Comparison of ENCODE assay signal across 10 cellular contexts in genomic region chr19:19261350-19262189, GRCh38. TPM values are rescaled to one million over a fixed set of nuclear protein-coding genes. Genes with fewer than 3 reads are reported as not detected.
DNase-seq lines count a peak whose midpoint lies in the region; ATAC-seq and TF ChIP-seq lines count a peak whose summit lies in the region.
"Had no signal": no experiment of that assay in that cellular context is flagged by ENCODE, and none has a peak within 500 bp of the region (broad histone marks: within the 10 kb centered on the region; RNA-seq: fewer than 3 reads in every experiment).

No MANE protein-coding gene starts in this region.

- H3K27ac ChIP-seq in ectodermal cell (ENCODE audit: insufficient read depth, low read depth, low read length, poor library complexity, severe bottlenecking) = no peak overlapping the region

- H3K36me3 ChIP-seq in ES-I3 (ENCODE audit: insufficient read depth, low read length) = no peaks in the 10 kb centered on the region; the same call in 1 of the 2 replicates
- no peaks in the 10 kb centered on the region for H3K36me3 ChIP-seq in ectodermal cell (ENCODE audit: control insufficient read depth, insufficient read depth, low read length)

- H3K9me3 Mint-ChIP-seq in osteocyte (ENCODE audit: unreplicated experiment) = no peaks in the 10 kb centered on the region

- TF ChIP-seq CTCF in osteocyte (IDR thresholded peaks at IDR 0.05) = no peak

- H3K27me3 Mint-ChIP-seq in osteocyte (ENCODE audit: unreplicated experiment) = peaks cover 28% of the 10 kb centered on the region

- H3K27me3 ChIP-seq in ectodermal cell (ENCODE audit: control insufficient read depth, insufficient read depth, low read length, poor library complexity, severe bottlenecking) = peaks cover 27% of the 10 kb centered on the region

- H3K9ac ChIP-seq in ES-I3 (ENCODE audit: low read depth, low read length) = peak overlapping the region; percentile 41

- H3K36me3 Mint-ChIP-seq in osteocyte (ENCODE audit: unreplicated experiment) = no peaks in the 10 kb centered on the region

- no peaks in the 10 kb centered on the region; the same call in 1 of the 2 replicates for H3K4me1 ChIP-seq in ES-I3 (ENCODE audit: insufficient read depth, low read length)
- peaks cover 11% of the 10 kb centered on the region for H3K4me1 ChIP-seq in ectodermal cell (ENCODE audit: control insufficient read depth, insufficient read depth, low read length)

- H3K4me3 Mint-ChIP-seq in osteocyte (ENCODE audit: unreplicated experiment) = peak overlapping the region; percentile 51

- ATAC-seq in GM18498 (IDR thresholded peaks at IDR 0.05; ENCODE audit: unreplicated experiment) (no peak), HG02852 (IDR thresholded peaks at IDR 0.05; ENCODE audit: unreplicated experiment) (no peak)

- peak; percentile 52 for DNase-seq in NCI-H2227 (lab: John Stamatoyannopoulos, UW; ENCODE audit: unreplicated experiment)
- DNase-seq in osteocyte (ENCODE audit: extremely low spot score, unreplicated experiment) = no peak
- no peak for DNase-seq in NCI-H1092 treated with DMSO at 0.1 percent for 48 hours (lab: John Stamatoyannopoulos, UW)
- no peak for DNase-seq in DMS114 treated with DMSO at 0.1 percent for 48 hours (lab: John Stamatoyannopoulos, UW; ENCODE audit: unreplicated experiment)
- DNase-seq: kidney glomerular epithelial cell had no signal

- H3K27ac Mint-ChIP-seq in osteocyte (ENCODE audit: unreplicated experiment) = no peak overlapping the region

- peak overlapping the region; percentile 52 for H3K4me3 ChIP-seq in ectodermal cell (ENCODE audit: insufficient read depth, low read depth, low read length)

- 1 to 2% methylated on average over 49 to 50 of the region's 52 CpGs for WGBS in ectodermal cell, 2 experiments

- H3K9me3 ChIP-seq in ES-I3 (ENCODE audit: control insufficient read depth, insufficient read depth, low read length) = no peaks in the 10 kb centered on the region
- H3K9me3 ChIP-seq in ectodermal cell (ENCODE audit: control insufficient read depth, low read length) = no peaks in the 10 kb centered on the region

- H3K4me1 Mint-ChIP-seq in osteocyte (ENCODE audit: unreplicated experiment) = peaks cover 9% of the 10 kb centered on the region

RNA-seq across cellular contexts. Expression of gene TM6SF2, which starts 11.5 kb away (rescaled TPM):
- 8.0 TPM for polyA plus RNA-seq in ectodermal cell (2013, experiment 1 of 4)
- polyA plus RNA-seq in ectodermal cell (2013, experiment 2 of 4) = 6.2 TPM
- 8.7 TPM for polyA plus RNA-seq in ectodermal cell (2013, experiment 3 of 4)
- polyA plus RNA-seq in ectodermal cell (2013, experiment 4 of 4) = 8.7 TPM
- total RNA-seq in osteocyte = 1.3 and 1.6 TPM in 2 replicates
- total RNA-seq: M059J had no signal

RNA-seq across cellular contexts. Expression of gene NCAN, which starts 49.8 kb away (rescaled TPM):
- polyA plus RNA-seq in ectodermal cell (2013, experiment 1 of 4) = 16.0 TPM
- 17.3 TPM for polyA plus RNA-seq in ectodermal cell (2013, experiment 2 of 4)
- 11.9 TPM for polyA plus RNA-seq in ectodermal cell (2013, experiment 3 of 4)
- polyA plus RNA-seq in ectodermal cell (2013, experiment 4 of 4) = 16.5 TPM
- not detected in 2 replicates for total RNA-seq in osteocyte
- total RNA-seq: M059J had no signal

RNA-seq across cellular contexts. Expression of gene NR2C2AP, which starts 58.4 kb away (rescaled TPM):
- 12.8 TPM for polyA plus RNA-seq in ectodermal cell (2013, experiment 1 of 4)
- 9.9 TPM for polyA plus RNA-seq in ectodermal cell (2013, experiment 2 of 4)
- polyA plus RNA-seq in ectodermal cell (2013, experiment 3 of 4) = 7.7 TPM
- 9.3 TPM for polyA plus RNA-seq in ectodermal cell (2013, experiment 4 of 4)
- 11.6 and 11.7 TPM in 2 replicates for total RNA-seq in osteocyte

RNA-seq across cellular contexts. Expression of gene SUGP1, which starts 58.7 kb away (rescaled TPM):
- 87.3 TPM for polyA plus RNA-seq in ectodermal cell (2013, experiment 1 of 4)
- polyA plus RNA-seq in ectodermal cell (2013, experiment 2 of 4) = 84.6 TPM
- polyA plus RNA-seq in ectodermal cell (2013, experiment 3 of 4) = 65.2 TPM
- 71.9 TPM for polyA plus RNA-seq in ectodermal cell (2013, experiment 4 of 4)
- 61.9 and 71.7 TPM in 2 replicates for total RNA-seq in osteocyte

RNA-seq across cellular contexts. Expression of gene MAU2, which starts 59.1 kb away (rescaled TPM):
- polyA plus RNA-seq in ectodermal cell (2013, experiment 1 of 4) = 45.2 TPM
- 48.8 TPM for polyA plus RNA-seq in ectodermal cell (2013, experiment 2 of 4)
- polyA plus RNA-seq in ectodermal cell (2013, experiment 3 of 4) = 36.3 TPM
- 38.6 TPM for polyA plus RNA-seq in ectodermal cell (2013, experiment 4 of 4)
- total RNA-seq in osteocyte = 75.7 and 82.3 TPM in 2 replicates
